In genomic region chr21:45403825-45404725, GRCh38 we compare ENCODE assay signal across 8 cellular contexts. TPM values are rescaled to one million over a fixed set of nuclear protein-coding genes. Genes with fewer than 3 reads are reported as not detected.
DNase-seq lines count a peak whose midpoint lies in the region; ATAC-seq and TF ChIP-seq lines count a peak whose summit lies in the region.

No MANE protein-coding gene starts in this region.

- no peaks in the 10 kb centered on the region for H3K9me3 ChIP-seq in suprapubic skin

- TF ChIP-seq POLR2A in suprapubic skin (IDR thresholded peaks at IDR 0.05) = no peak

- H3K36me3 ChIP-seq in kidney epithelial cell (ENCODE audit: control insufficient read depth, insufficient read depth, low read length) (no peaks in the 10 kb centered on the region), suprapubic skin (no peaks in the 10 kb centered on the region)

- H3K4me1 ChIP-seq in suprapubic skin = peaks cover 60% of the 10 kb centered on the region

- in situ Hi-C loops in astrocyte of the spinal cord (cut with HindIII; ENCODE audit: low sequenced_read_pairs) = no loop called here

- ATAC-seq in HG02678 (IDR thresholded peaks at IDR 0.05; ENCODE audit: unreplicated experiment) = no peak

- TF ChIP-seq CTCF in astrocyte of the spinal cord (IDR thresholded peaks at IDR 0.05; ENCODE audit: low read depth, low read length) = no peak
- no peak for TF ChIP-seq CTCF in kidney epithelial cell (IDR thresholded peaks at IDR 0.05; ENCODE audit: insufficient read depth, low read length, poor library complexity, severe bottlenecking)
- TF ChIP-seq CTCF in suprapubic skin (IDR thresholded peaks at IDR 0.05) = no peak

- DNase-seq in NCI-H748 (lab: John Stamatoyannopoulos, UW; ENCODE audit: unreplicated experiment) (peak; percentile 44), NCI-H748 treated with DMSO at 0.1 percent for 48 hours (lab: John Stamatoyannopoulos, UW) (no peak), astrocyte of the spinal cord (ENCODE audit: low read depth, low spot score) (peak; percentile 59), kidney epithelial cell (ENCODE audit: low read depth) (no peak), suprapubic skin (ENCODE audit: low spot score in 2 of 2) (no peak), COR-L47 (lab: John Stamatoyannopoulos, UW) (no peak), anterior cingulate cortex (lab: John Stamatoyannopoulos, UW) (no peak)

- H3K27me3 ChIP-seq in kidney epithelial cell (ENCODE audit: control insufficient read depth, insufficient read depth, low read length) (no peaks in the 10 kb centered on the region), suprapubic skin (no peaks in the 10 kb centered on the region)

- no peak for TF ChIP-seq EP300 in suprapubic skin (IDR thresholded peaks at IDR 0.05)

- peak overlapping the region; percentile 45 for H3K4me3 ChIP-seq in astrocyte of the spinal cord (ENCODE audit: low read depth, low read length)
- H3K4me3 ChIP-seq in kidney epithelial cell (ENCODE audit: low read depth, low read length) = peak overlapping the region; percentile 41
- peak overlapping the region; percentile 73 for H3K4me3 ChIP-seq in suprapubic skin

- H3K27ac ChIP-seq in suprapubic skin = peak overlapping the region; percentile 80

- WGBS in suprapubic skin = 12% methylated on average over 20 of the region's 38 CpGs

RNA-seq across cellular contexts. Expression of gene COL18A1, which starts 0.9 kb away (rescaled TPM):
- total RNA-seq in kidney epithelial cell (808 and 952 TPM in 2 replicates), suprapubic skin (100 to 1,000 TPM in 2 of 4 donors, 10 to 100 TPM in 2; 71.9 to 157 (median 101) TPM)

Comparison
In these comparisons a context has a peak if more than half of its experiments do, and no peak if none do; other contexts are left out.
1. DNase-seq: peak in NCI-H748 (single experiment) and astrocyte of the spinal cord (single experiment); none in NCI-H748 treated with DMSO at 0.1 percent for 48 hours (single experiment), kidney epithelial cell (single experiment), suprapubic skin (0 of 2), COR-L47 (single experiment) and anterior cingulate cortex (0 of 58).
2. Peak in every context shown above with its lines, with median percentiles within 50 percentile points of each other: H3K4me3 ChIP-seq.